24 cellular contexts compared by ENCODE assay signal in the genomic region with DNA sequence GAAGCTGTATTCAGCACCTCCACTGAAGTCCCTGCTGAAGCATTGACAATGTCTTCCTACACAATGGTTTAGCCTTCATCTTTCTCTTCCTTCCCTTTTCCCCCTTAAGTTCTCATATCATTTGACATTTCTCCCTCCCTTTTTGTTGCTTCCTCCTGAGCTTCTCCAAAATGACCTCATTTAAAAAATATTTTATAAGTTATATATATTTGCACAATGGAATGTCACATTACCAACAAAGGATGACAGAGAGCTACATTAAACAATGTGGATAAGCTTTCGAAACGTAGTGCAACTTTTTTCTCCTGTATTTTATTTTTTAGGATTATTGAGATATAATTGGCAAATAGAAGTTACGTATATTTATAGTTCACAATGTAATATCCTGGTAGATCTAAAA. TPM values are rescaled to one million over a fixed set of nuclear protein-coding genes. Genes with fewer than 3 reads are reported as not detected.
DNase-seq lines count a peak whose midpoint lies in the region; ATAC-seq, FAIRE-seq and TF ChIP-seq lines count a peak whose summit lies in the region.
"Had no signal": no experiment of that assay in that cellular context is flagged by ENCODE, and none has a peak within 500 bp of the region (broad histone marks: within the 10 kb centered on the region; RNA-seq: fewer than 3 reads in every experiment).

No MANE protein-coding gene starts in this region.

- H2AFZ ChIP-seq in ACC112 (ENCODE audit: low read length, unreplicated experiment) (no peak overlapping the region), endothelial cell of umbilical vein (ENCODE audit: low read depth, low read length) (peak overlapping the region; percentile 23)

- no peak overlapping the region for H3K4me2 ChIP-seq in endothelial cell of umbilical vein (ENCODE audit: insufficient read depth, low read length)

- no peaks in the 10 kb centered on the region for H4K20me1 ChIP-seq in endothelial cell of umbilical vein (replicated peaks; ENCODE audit: control insufficient read depth, extremely low read depth, insufficient read depth, low read length)

- FAIRE-seq in H54 (lab: Jason Lieb, UNC) (peak; percentile 23), endothelial cell of umbilical vein (lab: Jason Lieb, UNC) (no peak)
- FAIRE-seq: GM12878 had no signal

- intact Hi-C loops in endothelial cell of umbilical vein (cut with micrococcal nuclease) (no loop called here), transverse colon (cut with DNase I; ENCODE audit: low total_unique reads) (no loop called here)

- TF ChIP-seq POLR2A in H54 (IDR thresholded peaks at IDR 0.05; ENCODE audit: low read depth, low read length) (no peak), endothelial cell of umbilical vein (IDR thresholded peaks at IDR 0.05; ENCODE audit: low read depth, low read length) (no peak), transverse colon (IDR thresholded peaks at IDR 0.05) (no peak)

- H3K27ac ChIP-seq in ACC112 (ENCODE audit: low read depth, low read length) (peak overlapping the region; percentile 9; the same call in 1 of the 2 replicates), SJSA1 (peak overlapping the region; percentile 82), endothelial cell of umbilical vein (ENCODE audit: insufficient read depth, low read depth, low read length) (no peak overlapping the region), transverse colon (no peak overlapping the region)
- H3K27ac ChIP-seq: RWPE1 had no signal

- H3K79me2 ChIP-seq in ACC112 (ENCODE audit: control insufficient read depth, insufficient read depth, low read length, unreplicated experiment), result no peaks in the 10 kb centered on the region
- H3K79me2 ChIP-seq in endothelial cell of umbilical vein (ENCODE audit: control insufficient read depth, insufficient read depth, low read length), result no peaks in the 10 kb centered on the region

- H3K9me1 ChIP-seq in endothelial cell of umbilical vein (replicated peaks; ENCODE audit: control insufficient read depth, extremely low read depth, insufficient read depth, low read length), result no peaks in the 10 kb centered on the region

- no peak for ATAC-seq in HG02642 (IDR thresholded peaks at IDR 0.05; ENCODE audit: poor library complexity, unreplicated experiment)
- ATAC-seq: GM12878, HCT116 had no signal

- no TSS peak for BruUV-seq in endothelial cell of umbilical vein (replicated peaks; lab: Mats Ljungman, UMichigan)

- TF ChIP-seq CTCF in endothelial cell of umbilical vein (IDR thresholded peaks at IDR 0.05; ENCODE audit: extremely low read depth in 1 of 2, insufficient read depth in 1 of 2, low read depth in 1 of 2, low read length in 2 of 2) (no peak), transverse colon (IDR thresholded peaks at IDR 0.05) (no peak), GM13977 (IDR thresholded peaks at IDR 0.05; ENCODE audit: extremely low read depth, insufficient read depth, missing control alignments) (no peak)

- POLR2A ChIA-PET in endothelial cell of umbilical vein (lab: Charles Lee), result no interaction called here

- no peak overlapping the region for H3K4me3 ChIP-seq in ACC112 (ENCODE audit: low read depth, low read length)
- H3K4me3 ChIP-seq in SJSA1, result no peak overlapping the region
- no peak overlapping the region for H3K4me3 ChIP-seq in endothelial cell of umbilical vein (replicated peaks in 1 of 3; ENCODE audit: insufficient read depth in 1 of 3, low read depth in 1 of 3, low read length in 3 of 3)
- no peak overlapping the region for H3K4me3 ChIP-seq in transverse colon
- H3K4me3 ChIP-seq: GM12878 had no signal

- no peak overlapping the region for H3K9ac ChIP-seq in endothelial cell of umbilical vein (replicated peaks; ENCODE audit: extremely low read depth, insufficient read depth, low read length)

- CTCF ChIA-PET in endothelial cell of umbilical vein (lab: Charles Lee), result no interaction called here

- H3K4me1 ChIP-seq in ACC112 (ENCODE audit: control insufficient read depth, insufficient read depth, low read length, unreplicated experiment) (peaks cover 36% of the 10 kb centered on the region), SJSA1 (replicated peaks) (peaks cover 55% of the 10 kb centered on the region), endothelial cell of umbilical vein (ENCODE audit: control insufficient read depth, extremely low read depth, insufficient read depth, low read length) (peaks cover 13% of the 10 kb centered on the region), transverse colon (peaks cover 0 to 6% (median 1%) of the 10 kb centered on the region in 4 donors)

- DNase-seq in H54 (ENCODE audit: insufficient read length, low spot score), result no peak
- no peak for DNase-seq in SJSA1 (ENCODE audit: low read depth in 1 of 2, low spot score in 2 of 2)
- no peak for DNase-seq in endothelial cell of umbilical vein (ENCODE audit: low read depth, low spot score)
- DNase-seq in NCI-H128 (lab: John Stamatoyannopoulos, UW; ENCODE audit: unreplicated experiment), result no peak
- DNase-seq in transverse colon, result no peak
- no peak for DNase-seq in GM13977 (ENCODE audit: low spot score)
- DNase-seq: 8988T; DMS153; GDM1; GOT3; Kasumi-1; NCI-H1092 treated with DMSO at 0.1 percent for 48 hours; NCI-H1436 treated with DMSO at 0.1 percent for 48 hours; NCI-H1930; NCI-H446; NCI-H524 treated with DMSO at 0.1 percent for 48 hours; NCI-H774; NK-92 treated with Interleukin-12 subunit alpha and Interleukin-12 subunit beta, amount 100 ng/mL, for 24 hours; SHP77 had no signal

- H3K9me3 ChIP-seq in SJSA1 (replicated peaks) (no peaks in the 10 kb centered on the region; the same call in 1 of the 2 replicates), endothelial cell of umbilical vein (replicated peaks; ENCODE audit: control insufficient read depth, insufficient read depth, low read length) (no peaks in the 10 kb centered on the region), transverse colon (no peaks in the 10 kb centered on the region)

- no peak for TF ChIP-seq EP300 in transverse colon (IDR thresholded peaks at IDR 0.05; ENCODE audit: low read depth)

- 91 to 95% methylated on average over 3 of the region's 3 CpGs for WGBS in transverse colon (ENCODE audit: low coverage in 1 of 2), 2 donors

- in situ Hi-C loops in transverse colon (cut with MboI; ENCODE audit: low pct_ligation_motif_present in 1 of 4, low pct_unique_long_range_greater_than_20kb in 1 of 4, low sequenced_read_pairs in 3 of 4) (no loop called here), GM13977 (cut with MboI; ENCODE audit: low pct_unique_long_range_greater_than_20kb, low sequenced_read_pairs, unreplicated experiment) (no loop called here)

- dilution Hi-C loops in endothelial cell of umbilical vein (cut with MboI; ENCODE audit: extremely low pct_ligation_motif_present, low sequenced_read_pairs), result no loop called here

- H3K36me3 ChIP-seq in ACC112 (ENCODE audit: insufficient read depth, low read length) (no peaks in the 10 kb centered on the region), SJSA1 (no peaks in the 10 kb centered on the region), endothelial cell of umbilical vein (ENCODE audit: control insufficient read depth in 2 of 2, extremely low read depth in 1 of 2, insufficient read depth in 2 of 2, low read length in 2 of 2) (no peaks in the 10 kb centered on the region), transverse colon (no peaks in the 10 kb centered on the region)

- H3K27me3 ChIP-seq in ACC112 (ENCODE audit: insufficient read depth, low read length) (no peaks in the 10 kb centered on the region), SJSA1 (replicated peaks) (no peaks in the 10 kb centered on the region), endothelial cell of umbilical vein (ENCODE audit: control insufficient read depth in 2 of 2, insufficient read depth in 2 of 2, low read length in 2 of 2) (no peaks in the 10 kb centered on the region), transverse colon (no peaks in the 10 kb centered on the region)

TF ChIP-seq in endothelial cell of umbilical vein, 7 proteins besides CTCF, POLR2A, EP300 and RAD21:
- TF ChIP-seq EZH2 (IDR thresholded peaks at IDR 0.05; ENCODE audit: borderline replicate concordance, low read depth, low read length, severe bottlenecking) (no peak), POLR2AphosphoS5 (IDR thresholded peaks at IDR 0.05; ENCODE audit: insufficient read depth, low read depth, low read length) (no peak), JUN (IDR thresholded peaks at IDR 0.05; ENCODE audit: borderline replicate concordance, insufficient read depth, insufficient read length, low read depth) (no peak), MYC (IDR thresholded peaks at IDR 0.05; ENCODE audit: low read depth, low read length) (no peak), FOS (IDR thresholded peaks at IDR 0.05; ENCODE audit: borderline replicate concordance, insufficient read depth, low read length) (no peak), GATA2 (IDR thresholded peaks at IDR 0.05; ENCODE audit: insufficient read depth, insufficient read length, low read depth, low read length) (no peak)
- TF ChIP-seq, protein P1, sequence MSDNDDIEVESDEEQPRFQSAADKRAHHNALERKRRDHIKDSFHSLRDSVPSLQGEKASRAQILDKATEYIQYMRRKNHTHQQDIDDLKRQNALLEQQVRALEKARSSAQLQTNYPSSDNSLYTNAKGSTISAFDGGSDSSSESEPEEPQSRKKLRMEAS (IDR thresholded peaks at IDR 0.05; ENCODE audit: insufficient read depth, insufficient read length), result no peak

RNA-seq across cellular contexts. Expression of a gene that starts 13.2 kb away (rescaled TPM):
- total RNA-seq in SJSA1 (2014; rRNA removed; shearing (Covaris generic)), result 51.6 and 81.2 TPM in 2 replicates
- 66.0 and 80.1 TPM in 2 replicates for total RNA-seq in endothelial cell of umbilical vein
- 13.5 and 26.5 TPM in 2 replicates for polyA plus RNA-seq in endothelial cell of umbilical vein
- polyA plus RNA-seq in endothelial cell of umbilical vein (2011; cell fraction: cytosol; rRNA removed), result 17.1 and 18.7 TPM in 2 replicates
- polyA plus RNA-seq in endothelial cell of umbilical vein (2011; cell fraction: nucleus; rRNA removed), result 86.1 and 92.7 TPM in 2 replicates
- 70.5 and 76.4 TPM in 2 replicates for polyA plus RNA-seq in endothelial cell of umbilical vein (2012)
- polyA minus RNA-seq in endothelial cell of umbilical vein, result 69.9 and 81.6 TPM in 2 replicates
- polyA minus RNA-seq in endothelial cell of umbilical vein (2011; cell fraction: cytosol; rRNA and poly(A)+ RNA removed), result 19.9 TPM
- polyA minus RNA-seq in endothelial cell of umbilical vein (2011; cell fraction: nucleus; rRNA and poly(A)+ RNA removed), result 250 and 372 TPM in 2 replicates
- total RNA-seq in transverse colon, result 100 to 1,000 TPM; 134 to 211 (median 152) TPM

Comparison
In these comparisons a context has a peak if more than half of its experiments do, and no peak if none do; other contexts are left out.
1. H3K27ac ChIP-seq: peak in ACC112 (single experiment) and SJSA1 (single experiment); none in endothelial cell of umbilical vein (single experiment) and transverse colon (0 of 4).